In the genomic region with DNA sequence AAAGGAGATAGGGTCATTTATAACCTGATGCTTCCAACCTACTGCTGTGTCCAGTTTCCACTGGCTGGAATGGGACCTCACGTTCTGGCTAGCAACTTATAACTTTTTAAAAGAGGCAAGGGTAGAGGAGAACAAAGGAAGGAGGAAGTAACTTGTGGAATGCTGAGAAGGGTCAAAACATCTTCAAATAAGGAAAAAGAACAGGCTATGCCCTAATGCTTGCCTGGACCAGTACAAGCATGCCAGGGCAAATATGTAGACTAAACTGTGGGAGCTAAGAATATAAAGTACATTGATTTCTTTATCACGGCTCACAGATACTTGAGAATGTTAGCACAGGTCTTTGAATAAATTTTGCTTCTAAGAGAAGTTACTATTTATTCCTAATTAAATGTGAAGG, we compare ENCODE assay signal across 10 cellular contexts. TPM values are rescaled to one million over a fixed set of nuclear protein-coding genes. Genes with fewer than 3 reads are reported as not detected.
DNase-seq lines count a peak whose midpoint lies in the region; ATAC-seq and TF ChIP-seq lines count a peak whose summit lies in the region.
"Had no signal": no experiment of that assay in that cellular context is flagged by ENCODE, and none has a peak within 500 bp of the region (broad histone marks: within the 10 kb centered on the region; RNA-seq: fewer than 3 reads in every experiment).

No MANE protein-coding gene starts in this region.

- no peak for ATAC-seq in WTC11

- no peak for DNase-seq in activated T-cell treated with anti-CD3 and anti-CD28 coated beads, Interleukin-2, amount 50 U/mL, for 24 hours
- DNase-seq in activated T-cell treated with anti-CD3 and anti-CD28 coated beads for 4 hours, result no peak
- no peak for DNase-seq in WTC11 (ENCODE audit: low spot score)
- peak; percentile 18 for DNase-seq in fibroblast of the aortic adventitia (ENCODE audit: low read depth)
- DNase-seq in NCI-H2081 treated with DMSO at 0.1 percent for 48 hours (lab: John Stamatoyannopoulos, UW), result no peak
- no peak for DNase-seq in ACHN
- DNase-seq in anterior cingulate cortex (lab: John Stamatoyannopoulos, UW), result no peak
- DNase-seq: HCEC 1CT, KG1 had no signal

- H3K27ac ChIP-seq in skin epidermis, result peak overlapping the region in 17 of 21 experiments; percentile 15 to 99 (median 97)

- CTCF ChIA-PET in WTC11 (lab: Charles Lee), result interaction anchor here (1.0 kb wide), 1 partner anchor 168 kb away, joined by 8 read pairs; no protein-coding TSS in a partner anchor

- TF ChIP-seq CTCF in WTC11 (IDR thresholded peaks at IDR 0.05) (no peak), fibroblast of the aortic adventitia (IDR thresholded peaks at IDR 0.05; ENCODE audit: insufficient read depth, low read length) (no peak)

- peaks cover 25% of the 10 kb centered on the region for H3K4me1 Mint-ChIP-seq in activated T-cell treated with anti-CD3 and anti-CD28 coated beads, Interleukin-2, amount 50 U/mL, for 24 hours (ENCODE audit: low read depth)
- H3K4me1 Mint-ChIP-seq in WTC11, result peaks cover 29% of the 10 kb centered on the region

- POLR2A ChIA-PET in WTC11 (lab: Charles Lee), result interaction anchor here (1.5 kb wide), 1 partner anchor 36 kb away, joined by 3 read pairs; no protein-coding TSS in a partner anchor

- peak overlapping the region; percentile 2 for H3K27ac Mint-ChIP-seq in activated T-cell treated with anti-CD3 and anti-CD28 coated beads, Interleukin-2, amount 50 U/mL, for 24 hours
- peak overlapping the region; percentile 67 for H3K27ac Mint-ChIP-seq in WTC11

- H3K4me3 Mint-ChIP-seq in activated T-cell treated with anti-CD3 and anti-CD28 coated beads, Interleukin-2, amount 50 U/mL, for 24 hours, result peak overlapping the region; percentile 47
- H3K4me3 Mint-ChIP-seq in WTC11, result peak overlapping the region; percentile 58

- in situ Hi-C loops in ACHN (cut with HindIII; ENCODE audit: low pct_ligation_motif_present, low pct_unique_long_range_greater_than_20kb, low sequenced_read_pairs), result no loop called here

- no peaks in the 10 kb centered on the region for H3K27me3 Mint-ChIP-seq in activated T-cell treated with anti-CD3 and anti-CD28 coated beads, Interleukin-2, amount 50 U/mL, for 24 hours
- no peaks in the 10 kb centered on the region for H3K27me3 Mint-ChIP-seq in WTC11 (ENCODE audit: low read depth)

- H3K4me3 ChIP-seq in fibroblast of the aortic adventitia (ENCODE audit: low read depth, low read length) (no peak overlapping the region), skin epidermis (peak overlapping the region in 1 of 7 experiments; percentile 60)

- H3K9me3 Mint-ChIP-seq in activated T-cell treated with anti-CD3 and anti-CD28 coated beads, Interleukin-2, amount 50 U/mL, for 24 hours, result peaks cover 4% of the 10 kb centered on the region
- no peaks in the 10 kb centered on the region for H3K9me3 Mint-ChIP-seq in WTC11

- peaks cover 43% of the 10 kb centered on the region for H3K36me3 Mint-ChIP-seq in activated T-cell treated with anti-CD3 and anti-CD28 coated beads, Interleukin-2, amount 50 U/mL, for 24 hours (ENCODE audit: low read depth)
- peaks cover 19% of the 10 kb centered on the region for H3K36me3 Mint-ChIP-seq in WTC11

TF ChIP-seq in WTC11, 78 proteins besides CTCF, POLR2A, EP300 and RAD21 (continues in another document):
- TF ChIP-seq GTF2I (CRISPR knock-in tag; conservative IDR thresholded peaks at IDR 0.05) (no peak), TEAD1 (CRISPR knock-in tag; IDR thresholded peaks at IDR 0.05) (no peak), CREM (CRISPR knock-in tag; IDR thresholded peaks at IDR 0.05) (no peak), ZNF232 (CRISPR knock-in tag; IDR thresholded peaks at IDR 0.05) (no peak), GRHL2 (CRISPR knock-in tag; IDR thresholded peaks at IDR 0.05; ENCODE audit: insufficient replicate concordance, severe bottlenecking) (no peak), FOXP1 (CRISPR knock-in tag; IDR thresholded peaks at IDR 0.05; ENCODE audit: borderline replicate concordance) (no peak), IRF2 (CRISPR knock-in tag; IDR thresholded peaks at IDR 0.05; ENCODE audit: borderline replicate concordance, low read depth) (no peak), KAT7 (CRISPR knock-in tag; IDR thresholded peaks at IDR 0.05; ENCODE audit: borderline replicate concordance) (no peak), SOX15 (CRISPR knock-in tag; IDR thresholded peaks at IDR 0.05) (no peak), CBFB (CRISPR knock-in tag; IDR thresholded peaks at IDR 0.05; ENCODE audit: low read depth) (no peak), TEAD4 (CRISPR knock-in tag; IDR thresholded peaks at IDR 0.05) (no peak), ZNF219 (CRISPR knock-in tag; IDR thresholded peaks at IDR 0.05; ENCODE audit: borderline replicate concordance) (no peak), FOXK1 (CRISPR knock-in tag; IDR thresholded peaks at IDR 0.05) (no peak)
- TF ChIP-seq, protein P1, sequence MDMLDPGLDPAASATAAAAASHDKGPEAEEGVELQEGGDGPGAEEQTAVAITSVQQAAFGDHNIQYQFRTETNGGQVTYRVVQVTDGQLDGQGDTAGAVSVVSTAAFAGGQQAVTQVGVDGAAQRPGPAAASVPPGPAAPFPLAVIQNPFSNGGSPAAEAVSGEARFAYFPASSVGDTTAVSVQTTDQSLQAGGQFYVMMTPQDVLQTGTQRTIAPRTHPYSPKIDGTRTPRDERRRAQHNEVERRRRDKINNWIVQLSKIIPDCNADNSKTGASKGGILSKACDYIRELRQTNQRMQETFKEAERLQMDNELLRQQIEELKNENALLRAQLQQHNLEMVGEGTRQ (CRISPR knock-in tag; IDR thresholded peaks at IDR 0.05), result no peak
- TF ChIP-seq, protein P2, sequence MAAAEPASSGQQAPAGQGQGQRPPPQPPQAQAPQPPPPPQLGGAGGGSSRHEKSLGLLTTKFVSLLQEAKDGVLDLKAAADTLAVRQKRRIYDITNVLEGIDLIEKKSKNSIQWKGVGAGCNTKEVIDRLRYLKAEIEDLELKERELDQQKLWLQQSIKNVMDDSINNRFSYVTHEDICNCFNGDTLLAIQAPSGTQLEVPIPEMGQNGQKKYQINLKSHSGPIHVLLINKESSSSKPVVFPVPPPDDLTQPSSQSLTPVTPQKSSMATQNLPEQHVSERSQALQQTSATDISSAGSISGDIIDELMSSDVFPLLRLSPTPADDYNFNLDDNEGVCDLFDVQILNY (CRISPR knock-in tag; IDR thresholded peaks at IDR 0.05), result no peak
- TF ChIP-seq, protein P3, sequence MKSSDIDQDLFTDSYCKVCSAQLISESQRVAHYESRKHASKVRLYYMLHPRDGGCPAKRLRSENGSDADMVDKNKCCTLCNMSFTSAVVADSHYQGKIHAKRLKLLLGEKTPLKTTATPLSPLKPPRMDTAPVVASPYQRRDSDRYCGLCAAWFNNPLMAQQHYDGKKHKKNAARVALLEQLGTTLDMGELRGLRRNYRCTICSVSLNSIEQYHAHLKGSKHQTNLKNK (CRISPR knock-in tag; IDR thresholded peaks at IDR 0.05), result no peak
- TF ChIP-seq, protein P4, sequence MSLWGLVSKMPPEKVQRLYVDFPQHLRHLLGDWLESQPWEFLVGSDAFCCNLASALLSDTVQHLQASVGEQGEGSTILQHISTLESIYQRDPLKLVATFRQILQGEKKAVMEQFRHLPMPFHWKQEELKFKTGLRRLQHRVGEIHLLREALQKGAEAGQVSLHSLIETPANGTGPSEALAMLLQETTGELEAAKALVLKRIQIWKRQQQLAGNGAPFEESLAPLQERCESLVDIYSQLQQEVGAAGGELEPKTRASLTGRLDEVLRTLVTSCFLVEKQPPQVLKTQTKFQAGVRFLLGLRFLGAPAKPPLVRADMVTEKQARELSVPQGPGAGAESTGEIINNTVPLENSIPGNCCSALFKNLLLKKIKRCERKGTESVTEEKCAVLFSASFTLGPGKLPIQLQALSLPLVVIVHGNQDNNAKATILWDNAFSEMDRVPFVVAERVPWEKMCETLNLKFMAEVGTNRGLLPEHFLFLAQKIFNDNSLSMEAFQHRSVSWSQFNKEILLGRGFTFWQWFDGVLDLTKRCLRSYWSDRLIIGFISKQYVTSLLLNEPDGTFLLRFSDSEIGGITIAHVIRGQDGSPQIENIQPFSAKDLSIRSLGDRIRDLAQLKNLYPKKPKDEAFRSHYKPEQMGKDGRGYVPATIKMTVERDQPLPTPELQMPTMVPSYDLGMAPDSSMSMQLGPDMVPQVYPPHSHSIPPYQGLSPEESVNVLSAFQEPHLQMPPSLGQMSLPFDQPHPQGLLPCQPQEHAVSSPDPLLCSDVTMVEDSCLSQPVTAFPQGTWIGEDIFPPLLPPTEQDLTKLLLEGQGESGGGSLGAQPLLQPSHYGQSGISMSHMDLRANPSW (CRISPR knock-in tag; conservative IDR thresholded peaks at IDR 0.05; ENCODE audit: low read depth), result no peak
- TF ChIP-seq, protein P5, sequence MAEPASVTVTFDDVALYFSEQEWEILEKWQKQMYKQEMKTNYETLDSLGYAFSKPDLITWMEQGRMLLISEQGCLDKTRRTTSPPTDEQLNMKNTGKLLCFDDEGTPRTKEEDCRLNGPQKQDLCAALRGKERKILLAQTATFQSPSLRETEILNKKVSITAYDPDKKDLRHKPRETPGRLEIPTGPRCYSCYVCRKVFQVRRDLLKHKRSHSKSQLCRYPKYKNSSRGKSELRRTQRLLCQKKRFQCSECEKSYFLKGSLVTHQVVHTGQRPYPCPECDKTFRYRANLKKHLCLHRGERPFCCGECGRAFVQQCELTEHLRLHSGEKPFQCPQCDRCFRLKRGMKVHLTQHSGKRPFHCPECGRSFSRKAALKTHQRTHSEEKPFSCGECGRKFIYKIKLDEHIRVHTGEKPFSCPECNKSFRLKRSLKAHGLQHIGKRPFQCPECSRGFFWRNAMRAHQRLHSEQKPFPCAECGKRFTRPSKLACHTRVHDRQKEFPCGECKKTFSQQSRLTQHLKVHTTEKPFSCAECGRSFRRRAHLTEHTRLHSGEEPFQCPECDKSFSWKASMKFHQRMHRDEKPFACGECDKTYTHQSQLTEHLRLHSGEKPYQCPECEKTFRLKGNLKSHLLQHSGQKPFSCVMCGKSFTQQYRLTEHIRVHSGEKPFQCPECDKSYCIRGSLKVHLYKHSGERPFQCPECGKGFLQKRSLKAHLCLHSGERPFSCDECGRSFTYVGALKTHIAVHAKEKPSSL (CRISPR knock-in tag; conservative IDR thresholded peaks at IDR 0.05), result no peak

RNA-seq across cellular contexts. Expression of a gene that starts 1.5 kb away (rescaled TPM):
- total RNA-seq in WTC11 (2021) (39.2 to 67.9 TPM (median 40.7 TPM) in 3 replicates), fibroblast of the aortic adventitia (ENCODE audit: low replicate concordance) (20.9 and 38.7 TPM in 2 replicates)

RNA-seq across cellular contexts. Expression of a gene that starts 38.2 kb away (rescaled TPM):
- 181 to 203 TPM (median 185 TPM) in 3 replicates for total RNA-seq in WTC11 (2021)
- total RNA-seq in fibroblast of the aortic adventitia (ENCODE audit: low replicate concordance), result 13.7 and 51.9 TPM in 2 replicates

RNA-seq across cellular contexts. Expression of a gene that starts 52.4 kb away (rescaled TPM):
- total RNA-seq in WTC11 (2021) (18.4 to 24.6 TPM (median 23.1 TPM) in 3 replicates), fibroblast of the aortic adventitia (ENCODE audit: low replicate concordance) (33.3 and 34.6 TPM in 2 replicates)
